Comparison of ENCODE assay signal across 8 cellular contexts in the genomic region with DNA sequence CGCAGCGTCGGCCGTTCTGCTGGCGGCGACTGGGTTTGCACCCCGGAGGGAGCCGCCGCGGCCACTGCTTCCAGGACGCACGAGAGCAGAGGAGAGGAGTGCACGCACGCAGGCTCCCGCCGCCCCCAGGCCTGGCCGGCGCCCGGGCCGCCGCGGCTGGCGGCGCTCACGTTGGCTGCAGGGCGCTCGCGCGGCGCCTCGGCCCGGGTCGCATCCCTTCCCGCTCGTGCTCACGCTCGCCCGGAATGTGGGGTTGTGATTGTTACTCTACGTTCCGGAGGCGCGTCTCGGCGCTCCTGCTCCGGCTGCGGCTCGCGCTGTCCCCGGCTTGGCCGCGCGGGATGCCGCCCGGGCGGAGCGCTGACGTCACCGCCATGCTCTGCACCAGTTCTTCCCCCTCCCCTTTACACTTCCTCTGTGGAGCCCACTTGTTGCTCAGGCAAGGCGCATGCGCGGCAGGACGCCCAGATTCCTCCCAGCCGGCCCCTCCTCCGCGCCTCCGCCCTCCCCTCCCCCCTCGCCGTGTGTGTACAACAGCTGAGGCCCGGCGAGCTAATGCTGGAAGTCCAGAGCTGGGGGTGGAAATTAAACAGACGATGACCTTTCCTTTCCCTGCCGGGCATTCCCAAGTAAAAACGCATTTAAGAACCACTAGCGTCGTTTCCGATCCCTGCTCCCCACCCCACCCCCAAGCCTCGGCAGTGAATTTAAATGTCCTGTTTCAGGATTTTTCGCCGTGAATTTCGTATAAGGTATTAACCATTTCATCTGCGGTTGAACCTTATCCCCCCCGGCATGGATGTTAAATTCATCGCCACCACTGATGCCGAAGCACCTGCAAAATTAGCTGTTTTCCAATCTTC.
DNase-seq lines count a peak whose midpoint lies in the region; ATAC-seq and TF ChIP-seq lines count a peak whose summit lies in the region.

A gene (minus strand): TSS at position 325 of the 863 bp plus-strand sequence. CDS start 916 bp downstream, outside the sequence.

- no peak for TF ChIP-seq CTCF in choroid plexus epithelial cell (conservative IDR thresholded peaks at IDR 0.05; ENCODE audit: low read depth, low read length)

- H3K4me2 ChIP-seq in BLaER1 treated with 17β-estradiol and CSF1 and Interleukin-3, amounts not matched to agents 10 nM and 100 nM = peak within 1 kb of the TSS; percentile 85 to 100 (median 96)

- H3K27me3 ChIP-seq in BLaER1 treated with 17β-estradiol and CSF1 and Interleukin-3, amounts not matched to agents 10 nM and 100 nM = no peaks in the 10 kb centered on the region; a peak in 1 of 22 replicates

- DNase-seq in NCI-H526 (lab: John Stamatoyannopoulos, UW) = peak; percentile 93 to 98
- DNase-seq in activated CD4-positive, alpha-beta T cell treated with anti-CD3 and anti-CD28 coated beads for 4 hours = peak; percentile 94 to 95
- peak; percentile 99 for DNase-seq in choroid plexus epithelial cell (ENCODE audit: low read depth)
- DNase-seq in kidney tubule cell (ENCODE audit: low spot score) = peak; percentile 99
- peak; percentile 78 to 93 (median 90) for DNase-seq in stimulated activated CD4-positive, alpha-beta T cell treated with anti-CD3 and anti-CD28 coated beads, Interleukin-1b, Interleukin-23, amount 100 ng/mL, for 24 hours (ENCODE audit: low read depth in 4 of 4, low spot score in 1 of 4)

- H4K20me1 ChIP-seq in BLaER1 treated with 17β-estradiol and CSF1 and Interleukin-3, amounts not matched to agents 10 nM and 100 nM = peaks cover 18 to 40% (median 33%) of the 10 kb centered on the region in 11 experiments; a peak in 21 of 22 replicates

- H3K9me3 ChIP-seq in BLaER1 treated with 17β-estradiol and CSF1 and Interleukin-3, amounts not matched to agents 10 nM and 100 nM (replicated peaks in 1 of 11) = no peaks in the 10 kb centered on the region

- ATAC-seq in GM19328 (IDR thresholded peaks at IDR 0.05; ENCODE audit: unreplicated experiment) (peak; percentile 77), HG03469 (IDR thresholded peaks at IDR 0.05; ENCODE audit: unreplicated experiment) (peak; percentile 64)

- H3K36me3 ChIP-seq in BLaER1 treated with 17β-estradiol and CSF1 and Interleukin-3, amounts not matched to agents 10 nM and 100 nM = peaks cover 0 to 38% (median 14%) of the 10 kb centered on the region in 11 experiments; a peak in 19 of 22 replicates

- H3K4me3 ChIP-seq in BLaER1 treated with 17β-estradiol and CSF1 and Interleukin-3, amounts not matched to agents 10 nM and 100 nM = peak within 1 kb of the TSS; percentile 62 to 95 (median 82)
- H3K4me3 ChIP-seq in choroid plexus epithelial cell (ENCODE audit: low read depth, low read length) = peak within 1 kb of the TSS; percentile 83

- peak within 1 kb of the TSS; percentile 89 to 100 (median 98) for H3K27ac ChIP-seq in BLaER1 treated with 17β-estradiol and CSF1 and Interleukin-3, amounts not matched to agents 10 nM and 100 nM

- H3K4me1 ChIP-seq in BLaER1 treated with 17β-estradiol and CSF1 and Interleukin-3, amounts not matched to agents 10 nM and 100 nM = peaks cover 52 to 82% (median 76%) of the 10 kb centered on the region in 10 experiments

- H3K9ac ChIP-seq in BLaER1 treated with 17β-estradiol and CSF1 and Interleukin-3, amounts not matched to agents 10 nM and 100 nM = peak within 1 kb of the TSS; percentile 87 to 100 (median 98)

Comparison
In these comparisons a context has a peak if more than half of its experiments do, and no peak if none do; other contexts are left out.
1. Peak in every context shown above with its lines: DNase-seq, ATAC-seq, H3K4me3 ChIP-seq and H3K27ac ChIP-seq.